8 cellular contexts compared by ENCODE assay signal in the genomic region with DNA sequence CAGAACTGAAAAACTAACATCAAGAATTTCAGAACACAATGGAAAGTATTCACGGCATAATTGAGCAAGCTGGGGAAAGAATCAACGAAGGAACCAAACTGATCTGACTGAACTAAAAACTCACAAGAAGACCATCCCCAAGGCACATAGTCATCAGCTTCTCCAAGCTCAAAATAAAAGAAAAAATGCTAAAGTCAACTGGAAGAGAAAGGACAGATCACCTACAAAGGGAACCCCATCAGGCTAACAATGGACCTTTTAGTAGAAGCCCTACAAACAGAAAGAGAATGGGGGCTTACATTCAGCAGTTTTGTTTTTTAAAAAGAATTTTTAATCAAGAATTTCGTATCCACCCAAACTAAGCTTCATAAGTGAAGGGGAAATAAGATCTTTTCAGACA. TPM values are rescaled to one million over a fixed set of nuclear protein-coding genes. Genes with fewer than 3 reads are reported as not detected.
"Had no signal": no experiment of that assay in that cellular context is flagged by ENCODE, and none has a peak within 500 bp of the region (broad histone marks: within the 10 kb centered on the region; RNA-seq: fewer than 3 reads in every experiment).

No MANE protein-coding gene starts in this region.

- FAIRE-seq: K562 had no signal

- DNase-seq: GOT3, H9, HCEC 1CT, IMR-90, KG1 had no signal

- H3K4me3 Mint-ChIP-seq: H9 had no signal

- H3K4me3 ChIP-seq: K562 had no signal

- ATAC-seq: K562 had no signal

- H3K27ac ChIP-seq: HL-60 had no signal

RNA-seq across cellular contexts. Expression of gene PRH2, which starts 45.9 kb away (rescaled TPM):
- total RNA-seq: H9, HT1080, IMR-90, K562 had no signal
